Comparison of ENCODE assay signal across 20 cellular contexts in the genomic region with DNA sequence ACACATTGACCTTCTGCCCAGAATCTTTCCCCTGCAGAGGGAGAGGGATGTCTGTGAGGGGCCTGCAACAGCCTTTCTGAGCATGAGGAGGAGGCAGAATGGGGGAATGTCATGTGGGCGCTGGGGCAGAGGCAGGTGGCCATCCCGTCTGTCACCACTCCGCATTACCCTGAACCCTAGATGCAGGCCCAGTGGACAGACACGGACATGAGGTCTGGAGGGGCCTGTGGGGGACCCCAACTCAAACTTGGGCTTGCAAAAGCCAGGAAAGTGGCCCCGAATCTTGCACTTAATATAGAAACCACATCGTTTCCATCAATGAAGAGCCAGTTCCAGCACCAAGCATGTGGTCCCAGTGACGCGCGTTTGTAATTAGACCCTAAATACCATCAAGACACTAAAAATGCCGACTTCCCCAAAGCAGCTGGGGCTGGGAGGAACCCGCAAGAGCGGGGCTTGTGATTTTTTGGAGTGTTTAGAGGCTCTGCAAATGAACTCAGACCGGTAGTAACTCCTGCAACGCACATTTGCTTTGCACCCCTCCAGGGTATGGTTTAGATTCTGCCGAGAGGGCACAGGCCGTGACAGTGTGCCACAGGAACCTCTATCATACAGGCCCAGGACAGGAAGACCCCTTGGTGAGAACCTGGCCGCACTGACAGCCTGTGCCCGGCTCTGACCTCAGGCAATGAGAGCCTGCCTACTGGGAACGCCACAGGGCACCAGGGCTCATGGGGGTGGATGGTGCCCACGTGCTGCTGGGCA.
DNase-seq lines count a peak whose midpoint lies in the region; ATAC-seq, FAIRE-seq and TF ChIP-seq lines count a peak whose summit lies in the region.
"Had no signal": no experiment of that assay in that cellular context is flagged by ENCODE, and none has a peak within 500 bp of the region (broad histone marks: within the 10 kb centered on the region; RNA-seq: fewer than 3 reads in every experiment).

No MANE protein-coding gene starts in this region.

- H3K79me2 ChIP-seq in HepG2 (ENCODE audit: insufficient read depth, low read length) (no peaks in the 10 kb centered on the region), osteoblast (ENCODE audit: insufficient read depth, low read length) (no peaks in the 10 kb centered on the region)

- H4K20me1 ChIP-seq in HepG2 (ENCODE audit: insufficient read depth, low read length) (0 out of 2 replicates have a peak, but pooled peaks cover 9% of the 10 kb centered on the region), osteoblast (ENCODE audit: insufficient read depth, low read length) (peaks cover 5% of the 10 kb centered on the region)

- H3K27me3 ChIP-seq in right lobe of liver (no peaks in the 10 kb centered on the region), HepG2 (ENCODE audit: control insufficient read depth in 1 of 2, insufficient read depth in 2 of 2, low read length in 2 of 2) (no peaks in the 10 kb centered on the region), osteoblast (ENCODE audit: insufficient read depth, low read length) (no peaks in the 10 kb centered on the region), stomach (peaks cover 0 to 7% (median 0%) of the 10 kb centered on the region in 3 donors)
- H3K27me3 ChIP-seq: BLaER1 treated with 17β-estradiol and CSF1 and Interleukin-3, amounts not matched to agents 10 nM and 100 nM; SJCRH30 had no signal

- no peak for TF ChIP-seq CTCF in right lobe of liver (IDR thresholded peaks at IDR 0.05)
- TF ChIP-seq CTCF in HepG2 (CRISPR knock-in tag; IDR thresholded peaks at IDR 0.05), result no peak
- TF ChIP-seq CTCF in osteoblast (IDR thresholded peaks at IDR 0.05; ENCODE audit: extremely low read depth, low read depth, low read length), result no peak
- TF ChIP-seq CTCF in stomach (IDR thresholded peaks at IDR 0.05), result no peak

- in situ Hi-C loops in HepG2 (cut with HindIII; ENCODE audit: extremely low pct_ligation_motif_present, low pct_unique_long_range_greater_than_20kb), result no loop called here

- TF ChIP-seq POLR2A in right lobe of liver (IDR thresholded peaks at IDR 0.05), result no peak
- TF ChIP-seq POLR2A in HepG2 (IDR thresholded peaks at IDR 0.05; ENCODE audit: insufficient read depth in 1 of 2, low read depth in 2 of 2, low read length in 2 of 2), result no peak
- TF ChIP-seq POLR2A in stomach (IDR thresholded peaks at IDR 0.05), result no peak

- TF ChIP-seq RAD21 in HepG2 (CRISPR knock-in tag; IDR thresholded peaks at IDR 0.05), result no peak

- H3K4me3 ChIP-seq in right lobe of liver, result no peak overlapping the region
- no peak overlapping the region for H3K4me3 ChIP-seq in HepG2 (replicated peaks in 1 of 3; ENCODE audit: insufficient read depth in 1 of 3, low read depth in 2 of 3, low read length in 3 of 3)
- H3K4me3 ChIP-seq in osteoblast (ENCODE audit: insufficient read depth, low read length), result no peak overlapping the region
- no peak overlapping the region for H3K4me3 ChIP-seq in stomach
- H3K4me3 ChIP-seq: BLaER1 treated with 17β-estradiol and CSF1 and Interleukin-3, amounts not matched to agents 10 nM and 100 nM; GM23338; SJCRH30 had no signal

- CTCF ChIA-PET in HepG2 (lab: Yijun Ruan, JAX; ENCODE audit: low intra/inter-chr PET ratio, low total read pairs), result no interaction called here

- H3K9ac ChIP-seq in HepG2 (ENCODE audit: insufficient read depth, low read depth, low read length), result no peak overlapping the region
- H3K9ac ChIP-seq: BLaER1 treated with 17β-estradiol and CSF1 and Interleukin-3, amounts not matched to agents 10 nM and 100 nM had no signal

- H3K4me2 ChIP-seq in HepG2 (ENCODE audit: low read depth, low read length) (no peak overlapping the region), osteoblast (ENCODE audit: insufficient read depth, low read length) (no peak overlapping the region)
- H3K4me2 ChIP-seq: GM23338 had no signal

- H3K36me3 ChIP-seq in right lobe of liver (no peaks in the 10 kb centered on the region), HepG2 (replicated peaks in 1 of 2; ENCODE audit: control insufficient read depth in 1 of 2, insufficient read depth in 2 of 2, low read length in 2 of 2) (0 out of 5 replicates have a peak, but pooled peaks cover 0 to 3% of the 10 kb centered on the region in 2 experiments), osteoblast (ENCODE audit: insufficient read depth, low read length) (no peaks in the 10 kb centered on the region), stomach (no peaks in the 10 kb centered on the region)
- H3K36me3 ChIP-seq: BLaER1 treated with 17β-estradiol and CSF1 and Interleukin-3, amounts not matched to agents 10 nM and 100 nM; SJCRH30 had no signal

- ATAC-seq in right lobe of liver, result no peak
- ATAC-seq in HepG2, result no peak
- ATAC-seq: CD8-positive, alpha-beta T cell; GM23338; PC-3 had no signal

- peaks cover 0 to 2% (median 0%) of the 10 kb centered on the region in 4 donors for H3K9me3 ChIP-seq in right lobe of liver
- H3K9me3 ChIP-seq in HepG2 (ENCODE audit: low read length), result peaks cover 6% of the 10 kb centered on the region
- H3K9me3 ChIP-seq in osteoblast (ENCODE audit: low read depth, low read length), result no peaks in the 10 kb centered on the region
- H3K9me3 ChIP-seq in stomach, result peaks cover 0 to 8% (median 6%) of the 10 kb centered on the region in 4 donors

- H2AFZ ChIP-seq in HepG2 (ENCODE audit: low read length) (no peak overlapping the region), osteoblast (ENCODE audit: low read length) (no peak overlapping the region)
- H2AFZ ChIP-seq: GM23338 had no signal

- POLR2A ChIA-PET in HepG2 (lab: Yijun Ruan, JAX), result no interaction called here

- H3K27ac ChIP-seq in right lobe of liver (no peak overlapping the region), HepG2 (ENCODE audit: extremely low read length, insufficient read depth, low read length) (no peak overlapping the region), osteoblast (ENCODE audit: low read depth, low read length) (no peak overlapping the region), stomach (no peak overlapping the region)
- H3K27ac ChIP-seq: BLaER1 treated with 17β-estradiol and CSF1 and Interleukin-3, amounts not matched to agents 10 nM and 100 nM; SJCRH30 had no signal

- no TSS peak for BruUV-seq in HepG2 (replicated peaks; lab: Mats Ljungman, UMichigan)

- no peaks in the 10 kb centered on the region for H3K4me1 ChIP-seq in right lobe of liver
- no peaks in the 10 kb centered on the region for H3K4me1 ChIP-seq in HepG2 (ENCODE audit: insufficient read depth, low read length)
- H3K4me1 ChIP-seq in osteoblast (ENCODE audit: insufficient read depth, low read length), result no peaks in the 10 kb centered on the region
- H3K4me1 ChIP-seq in stomach, result no peaks in the 10 kb centered on the region

- no peak for FAIRE-seq in HepG2 (lab: Jason Lieb, UNC)

- WGBS in right lobe of liver (ENCODE audit: insufficient coverage, low coverage, low lambda C conversion rate, missing lambda C conversion rate), result 84% methylated on average over 12 of the region's 20 CpGs
- WGBS in HepG2 (ENCODE audit: low lambda C conversion rate), result 92% methylated on average over 13 of the region's 20 CpGs
- 87 to 90% (median 89%) methylated on average over 16 to 20 of the region's 20 CpGs for WGBS in stomach, 5 donors

- no peak for TF ChIP-seq EP300 in HepG2 (IDR thresholded peaks at IDR 0.05; ENCODE audit: low read depth in 2 of 2, low read length in 2 of 2)
- no peak for TF ChIP-seq EP300 in HepG2 (CRISPR knock-in tag; IDR thresholded peaks at IDR 0.05; ENCODE audit: borderline replicate concordance)
- no peak for TF ChIP-seq EP300 in stomach (IDR thresholded peaks at IDR 0.05)

- intact Hi-C loops in right lobe of liver (cut with DNase I), result no loop called here
- intact Hi-C loops in HepG2 (cut with micrococcal nuclease; ENCODE audit: unreplicated experiment), result no loop called here
- intact Hi-C loops in stomach (cut with DNase I; ENCODE audit: low total_unique reads), result no loop called here

- DNase-seq in right lobe of liver (peak in 2 of 3 donors; percentile 3 to 26), HepG2 (ENCODE audit: low spot score) (no peak), fibroblast of peridontal ligament (ENCODE audit: extremely low read depth) (peak; percentile 35), osteoblast (ENCODE audit: insufficient read length, low spot score, missing footprints) (peak; percentile 49), stomach (no peak), NCI-H1436 treated with DMSO at 0.1 percent for 48 hours (lab: John Stamatoyannopoulos, UW) (no peak), NCI-H187 treated with DMSO at 0.1 percent for 48 hours (lab: John Stamatoyannopoulos, UW) (no peak)
- no peak for DNase-seq in activated CD4-positive, alpha-beta T cell treated with anti-CD3 and anti-CD28 coated beads for 4 hours
- DNase-seq: Calu3; CD8-positive, alpha-beta T cell; GF-D8; KBM-7; NCI-H187; NCI-H345; NCI-H524 treated with DMSO at 0.1 percent for 48 hours; PC-3; RPMI8226 had no signal

TF ChIP-seq in HepG2, 621 proteins besides CTCF, POLR2A, EP300 and RAD21 (continues in another document):
- TF ChIP-seq PHB2 (IDR thresholded peaks at IDR 0.05; ENCODE audit: partially characterized antibody) (no peak), ZBTB49 (CRISPR knock-in tag; IDR thresholded peaks at IDR 0.05; ENCODE audit: borderline replicate concordance) (no peak), REPIN1 (CRISPR knock-in tag; IDR thresholded peaks at IDR 0.05; ENCODE audit: borderline replicate concordance, low read depth) (no peak), MED8 (CRISPR knock-in tag; IDR thresholded peaks at IDR 0.05; ENCODE audit: insufficient replicate concordance) (no peak), CBX5 (CRISPR knock-in tag; IDR thresholded peaks at IDR 0.05; ENCODE audit: borderline replicate concordance) (no peak), ZNF749 (CRISPR knock-in tag; IDR thresholded peaks at IDR 0.05; ENCODE audit: borderline replicate concordance) (no peak)

Comparison
In these comparisons a context has a peak if more than half of its experiments do, and no peak if none do; other contexts are left out.
1. DNase-seq: peak in right lobe of liver (2 of 3), fibroblast of peridontal ligament (single experiment) and osteoblast (single experiment); none in HepG2 (single experiment), stomach (single experiment), NCI-H1436 treated with DMSO at 0.1 percent for 48 hours (single experiment), NCI-H187 treated with DMSO at 0.1 percent for 48 hours (single experiment) and activated CD4-positive, alpha-beta T cell treated with anti-CD3 and anti-CD28 coated beads for 4 hours (0 of 2).